8 cellular contexts compared by ENCODE assay signal in genomic region chr2:96832751-96833507, GRCh38. TPM values are rescaled to one million over a fixed set of nuclear protein-coding genes. Genes with fewer than 3 reads are reported as not detected.
DNase-seq lines count a peak whose midpoint lies in the region; ATAC-seq and TF ChIP-seq lines count a peak whose summit lies in the region.

No MANE protein-coding gene starts in this region.

- peak overlapping the region; percentile 37 for H3K27ac ChIP-seq in DOHH2 (ENCODE audit: low read depth, low read length)

- POLR2A ChIA-PET in activated CD4-positive, alpha-beta T cell treated with anti-CD3 and anti-CD28 coated beads for 36 hours (lab: Charles Lee) = no interaction called here

- H3K9me2 ChIP-seq in DOHH2 (replicated peaks; ENCODE audit: control insufficient read depth, low read length) = no peaks in the 10 kb centered on the region

- H3K27me3 ChIP-seq in DOHH2 (ENCODE audit: control insufficient read depth, low read length) = no peaks in the 10 kb centered on the region

- TF ChIP-seq CTCF in DOHH2 (IDR thresholded peaks at IDR 0.05; ENCODE audit: low read depth, low read length, poor library complexity, severe bottlenecking) (no peak), fibroblast of mammary gland (conservative IDR thresholded peaks at IDR 0.05; ENCODE audit: control insufficient read depth, insufficient read depth, low read depth, low read length) (no peak), osteocyte (IDR thresholded peaks at IDR 0.05) (no peak)

- intact Hi-C loops in activated CD4-positive, alpha-beta T cell treated with anti-CD3 and anti-CD28 coated beads for 36 hours (cut with DNase I, micrococcal nuclease) = no loop called here

- peak overlapping the region; percentile 35 for H3K4me2 ChIP-seq in DOHH2 (ENCODE audit: low read length)

- no peaks in the 10 kb centered on the region for H3K9me3 Mint-ChIP-seq in osteocyte (ENCODE audit: unreplicated experiment)
- no peaks in the 10 kb centered on the region for H3K9me3 Mint-ChIP-seq in activated CD4-positive, alpha-beta T cell treated with anti-CD3 and anti-CD28 coated beads for 36 hours (ENCODE audit: low read depth)

- no peak for ATAC-seq in activated CD4-positive, alpha-beta T cell treated with anti-CD3 and anti-CD28 coated beads for 36 hours

- H3K36me3 ChIP-seq in DOHH2 (ENCODE audit: control insufficient read depth, low read length) = peaks cover 59% of the 10 kb centered on the region

- H4K20me1 ChIP-seq in DOHH2 (ENCODE audit: control insufficient read depth, insufficient read depth, low read depth, low read length) = no peaks in the 10 kb centered on the region

- no peak overlapping the region for H3K4me3 Mint-ChIP-seq in osteocyte (ENCODE audit: unreplicated experiment)
- no peak overlapping the region for H3K4me3 Mint-ChIP-seq in activated CD4-positive, alpha-beta T cell treated with anti-CD3 and anti-CD28 coated beads for 36 hours

- H3K4me3 ChIP-seq in DOHH2 (ENCODE audit: low read length) = 0 out of 2 replicates have a peak overlapping the region, but pooled peaks have one; percentile 10
- no peak overlapping the region for H3K4me3 ChIP-seq in fibroblast of mammary gland (ENCODE audit: control insufficient read depth, low read depth, low read length)

- H3K79me2 ChIP-seq in DOHH2 (ENCODE audit: control insufficient read depth, low read length) = no peaks in the 10 kb centered on the region

- CTCF ChIA-PET in activated CD4-positive, alpha-beta T cell treated with anti-CD3 and anti-CD28 coated beads for 36 hours (lab: Charles Lee) = interaction anchor here (0.7 to 1.5 kb wide), 2 partner anchors 15 to 402 kb away, joined by 3 read pairs; no protein-coding TSS in a partner anchor

- H3K9me3 ChIP-seq in DOHH2 (ENCODE audit: control insufficient read depth, insufficient read depth, low read length) = no peaks in the 10 kb centered on the region

- H3F3A ChIP-seq in DOHH2 (ENCODE audit: control insufficient read depth, insufficient read depth) = peaks cover 3% of the 10 kb centered on the region

- H3K27ac Mint-ChIP-seq in osteocyte (ENCODE audit: unreplicated experiment) = peak overlapping the region; percentile 68
- H3K27ac Mint-ChIP-seq in activated CD4-positive, alpha-beta T cell treated with anti-CD3 and anti-CD28 coated beads for 36 hours = no peak overlapping the region

- DNase-seq in NCI-H2227 treated with DMSO at 0.1 percent for 48 hours (lab: John Stamatoyannopoulos, UW) = peak; percentile 5
- peak; percentile 25 for DNase-seq in fibroblast of mammary gland (ENCODE audit: low read depth)
- no peak for DNase-seq in osteocyte (ENCODE audit: extremely low spot score, unreplicated experiment)
- no peak for DNase-seq in activated CD4-positive, alpha-beta T cell treated with anti-CD3 and anti-CD28 coated beads for 36 hours
- DNase-seq in stimulated activated CD4-positive, alpha-beta T cell treated with anti-CD3 and anti-CD28 coated beads, Interleukin-2, amount 100 ng/mL, for 24 hours = no peak
- no peak for DNase-seq in amygdala (lab: John Stamatoyannopoulos, UW)
- no peak for DNase-seq in activated naive CD4-positive, alpha-beta T cell treated with anti-CD3 and anti-CD28 coated beads, Interleukin-2, amount 50 U/mL, for 16 hours

- H3K27me3 Mint-ChIP-seq in osteocyte (ENCODE audit: unreplicated experiment) = no peaks in the 10 kb centered on the region
- no peaks in the 10 kb centered on the region for H3K27me3 Mint-ChIP-seq in activated CD4-positive, alpha-beta T cell treated with anti-CD3 and anti-CD28 coated beads for 36 hours

- peaks cover 17% of the 10 kb centered on the region for H3K36me3 Mint-ChIP-seq in osteocyte (ENCODE audit: unreplicated experiment)
- peaks cover 26% of the 10 kb centered on the region for H3K36me3 Mint-ChIP-seq in activated CD4-positive, alpha-beta T cell treated with anti-CD3 and anti-CD28 coated beads for 36 hours (ENCODE audit: low read depth)

- peaks cover 11% of the 10 kb centered on the region for H3K4me1 Mint-ChIP-seq in osteocyte (ENCODE audit: unreplicated experiment)
- H3K4me1 Mint-ChIP-seq in activated CD4-positive, alpha-beta T cell treated with anti-CD3 and anti-CD28 coated beads for 36 hours = no peaks in the 10 kb centered on the region

- peaks cover 21% of the 10 kb centered on the region for H3K4me1 ChIP-seq in DOHH2 (ENCODE audit: control insufficient read depth, low read length)

RNA-seq across cellular contexts. Expression of gene ANKRD23, which starts 10.9 kb away (rescaled TPM):
- 4.4 and 5.7 TPM in 2 replicates for total RNA-seq in osteocyte
- total RNA-seq in activated CD4-positive, alpha-beta T cell treated with anti-CD3 and anti-CD28 coated beads for 36 hours = 1 to 10 TPM; 5.1 to 5.3 TPM

RNA-seq across cellular contexts. Expression of gene CNNM3, which starts 16.9 kb away (rescaled TPM):
- 20.9 and 22.4 TPM in 2 replicates for total RNA-seq in osteocyte
- 10 to 100 TPM; 19.2 to 31.2 TPM for total RNA-seq in activated CD4-positive, alpha-beta T cell treated with anti-CD3 and anti-CD28 coated beads for 36 hours

RNA-seq across cellular contexts. Expression of gene ANKRD39, which starts 24.9 kb away (rescaled TPM):
- 10.5 and 12.4 TPM in 2 replicates for total RNA-seq in osteocyte
- 10 to 100 TPM; 23.0 to 23.6 TPM for total RNA-seq in activated CD4-positive, alpha-beta T cell treated with anti-CD3 and anti-CD28 coated beads for 36 hours

RNA-seq across cellular contexts. Expression of gene SEMA4C, which starts 37.0 kb away (rescaled TPM):
- total RNA-seq in osteocyte = 33.8 and 39.1 TPM in 2 replicates
- total RNA-seq in activated CD4-positive, alpha-beta T cell treated with anti-CD3 and anti-CD28 coated beads for 36 hours = 1 to 10 TPM; 7.5 to 9.6 TPM

Comparison
In these comparisons a context has a peak if more than half of its experiments do, and no peak if none do; other contexts are left out.
1. DNase-seq: peak in NCI-H2227 treated with DMSO at 0.1 percent for 48 hours (single experiment) and fibroblast of mammary gland (single experiment); none in osteocyte (single experiment), activated CD4-positive, alpha-beta T cell treated with anti-CD3 and anti-CD28 coated beads for 36 hours (single experiment), stimulated activated CD4-positive, alpha-beta T cell treated with anti-CD3 and anti-CD28 coated beads, Interleukin-2, amount 100 ng/mL, for 24 hours (0 of 2), amygdala (0 of 56) and activated naive CD4-positive, alpha-beta T cell treated with anti-CD3 and anti-CD28 coated beads, Interleukin-2, amount 50 U/mL, for 16 hours (single experiment).